10 cellular contexts compared by ENCODE assay signal in genomic region chr2:74001121-74001520, GRCh38. TPM values are rescaled to one million over a fixed set of nuclear protein-coding genes. Genes with fewer than 3 reads are reported as not detected.
DNase-seq lines count a peak whose midpoint lies in the region; ATAC-seq and TF ChIP-seq lines count a peak whose summit lies in the region.
"Had no signal": no experiment of that assay in that cellular context is flagged by ENCODE, and none has a peak within 500 bp of the region (broad histone marks: within the 10 kb centered on the region; RNA-seq: fewer than 3 reads in every experiment).

No MANE protein-coding gene starts in this region.

- no peak overlapping the region for H3K4me2 ChIP-seq in IMR-90 (ENCODE audit: low read depth, low read length)

- H3K36me3 ChIP-seq in IMR-90 (ENCODE audit: control insufficient read depth, insufficient read depth, low read length), result peaks cover 3% of the 10 kb centered on the region; the same call in 1 of the 2 replicates

- no CpG with 5 or more reads among the region's 4 CpGs for WGBS in IMR-90 (ENCODE audit: extremely low coverage in 2 of 2, insufficient read length in 1 of 2), 2 experiments

- H3K14ac ChIP-seq in IMR-90 (replicated peaks; ENCODE audit: low read depth, low read length), result no peak overlapping the region

- peaks cover 35 to 91% of the 10 kb centered on the region in 2 experiments; a peak in 3 of 4 replicates for H3K79me1 ChIP-seq in IMR-90 (ENCODE audit: low read depth in 1 of 2, low read length in 2 of 2)

- H3K4me3 Mint-ChIP-seq in Calu3 (ENCODE audit: low read depth, unreplicated experiment) (peak overlapping the region; percentile 71), neural crest cell (peak overlapping the region; percentile 84)
- H3K4me3 Mint-ChIP-seq in activated naive CD8-positive, alpha-beta T cell treated with anti-CD3 and anti-CD28 coated beads, Interleukin-2, amount 50 U/mL, for 24 hours, result peak overlapping the region; percentile 74

- peaks cover 30% of the 10 kb centered on the region for H3K4me1 ChIP-seq in IMR-90 (ENCODE audit: control insufficient read depth, insufficient read depth, low read length)

- TF ChIP-seq POLR2A in IMR-90 (IDR thresholded peaks at IDR 0.05; ENCODE audit: low read depth, low read length), result no peak

- H3K4ac ChIP-seq in IMR-90 (ENCODE audit: low read depth, low read length), result no peak overlapping the region

- H3K27me3 ChIP-seq in IMR-90 (ENCODE audit: control insufficient read depth, insufficient read depth, low read length), result no peaks in the 10 kb centered on the region

- intact Hi-C loops in Calu3 (cut with micrococcal nuclease; ENCODE audit: unreplicated experiment) (no loop called here), IMR-90 (cut with micrococcal nuclease) (loop anchor here (5.0 kb wide), 1 partner anchor 74 kb away; the partner anchor contains the start of gene DGUOK)

- H3K9me1 ChIP-seq in IMR-90 (ENCODE audit: insufficient read depth, low read length), result peaks cover 40% of the 10 kb centered on the region

- H2AFZ ChIP-seq in IMR-90 (replicated peaks; ENCODE audit: low read length, poor library complexity), result no peak overlapping the region

- no peak overlapping the region for H2BK5ac ChIP-seq in IMR-90 (ENCODE audit: low read depth, low read length, poor library complexity, severe bottlenecking)

- H3K27me3 Mint-ChIP-seq in Calu3 (ENCODE audit: unreplicated experiment), result no peaks in the 10 kb centered on the region
- no peaks in the 10 kb centered on the region for H3K27me3 Mint-ChIP-seq in activated naive CD8-positive, alpha-beta T cell treated with anti-CD3 and anti-CD28 coated beads, Interleukin-2, amount 50 U/mL, for 24 hours
- H3K27me3 Mint-ChIP-seq in neural crest cell (ENCODE audit: low read depth), result peaks cover 16% of the 10 kb centered on the region

- TF ChIP-seq CTCF in Calu3 (IDR thresholded peaks at IDR 0.05; ENCODE audit: unreplicated experiment) (no peak), IMR-90 (conservative IDR thresholded peaks at IDR 0.05; ENCODE audit: low read depth, low read length) (no peak), neural crest cell (conservative IDR thresholded peaks at IDR 0.05) (no peak)

- no peak overlapping the region for H2BK20ac ChIP-seq in IMR-90 (ENCODE audit: low read depth, low read length)

- TF ChIP-seq RAD21 in IMR-90 (IDR thresholded peaks at IDR 0.05; ENCODE audit: low read length), result no peak

- H4K91ac ChIP-seq in IMR-90 (ENCODE audit: insufficient read depth, low read depth, low read length), result no peak overlapping the region

- H3K4me1 Mint-ChIP-seq in Calu3 (ENCODE audit: low read depth, unreplicated experiment), result peaks cover 55% of the 10 kb centered on the region
- H3K4me1 Mint-ChIP-seq in activated naive CD8-positive, alpha-beta T cell treated with anti-CD3 and anti-CD28 coated beads, Interleukin-2, amount 50 U/mL, for 24 hours, result peaks cover 81% of the 10 kb centered on the region
- peaks cover 87% of the 10 kb centered on the region for H3K4me1 Mint-ChIP-seq in neural crest cell

- peak overlapping the region; percentile 31 for H2AK9ac ChIP-seq in IMR-90 (replicated peaks; ENCODE audit: low read depth, low read length, poor library complexity)

- H2AK5ac ChIP-seq in IMR-90 (ENCODE audit: low read depth, low read length), result peak overlapping the region; percentile 11; the same call in 1 of the 2 replicates

- 0 out of 2 replicates have a peak overlapping the region, but pooled peaks have one; percentile 32 for H3K23ac ChIP-seq in IMR-90 (ENCODE audit: low read depth, low read length)

- no peak overlapping the region for H3K18ac ChIP-seq in IMR-90 (ENCODE audit: low read depth, low read length)

- H3K36me3 Mint-ChIP-seq in Calu3 (ENCODE audit: insufficient read depth, unreplicated experiment) (peaks cover 20% of the 10 kb centered on the region), neural crest cell (ENCODE audit: low read depth) (no peaks in the 10 kb centered on the region)
- peaks cover 3% of the 10 kb centered on the region for H3K36me3 Mint-ChIP-seq in activated naive CD8-positive, alpha-beta T cell treated with anti-CD3 and anti-CD28 coated beads, Interleukin-2, amount 50 U/mL, for 24 hours (ENCODE audit: low read depth)

- no peak for DNase-seq in Calu3
- DNase-seq in IMR-90, result peak; percentile 50
- DNase-seq in activated naive CD8-positive, alpha-beta T cell treated with anti-CD3 and anti-CD28 coated beads, Interleukin-2, amount 50 U/mL, for 24 hours, result no peak
- DNase-seq in neural crest cell (ENCODE audit: low read depth, low spot score), result no peak
- no peak for DNase-seq in NCI-H524 treated with DMSO at 0.1 percent for 48 hours (lab: John Stamatoyannopoulos, UW)
- no peak for DNase-seq in NCI-H2081 treated with DMSO at 0.1 percent for 48 hours (lab: John Stamatoyannopoulos, UW)
- DNase-seq: cerebellar nuclear complex, left cardiac atrium had no signal

- no peak overlapping the region for H3K9ac ChIP-seq in IMR-90 (ENCODE audit: low read depth, low read length)

- no peak overlapping the region for H3K4me3 ChIP-seq in IMR-90 (ENCODE audit: insufficient read depth, low read depth, low read length)
- H3K4me3 ChIP-seq: K562 had no signal

- POLR2A ChIA-PET in IMR-90 (lab: Charles Lee; ENCODE audit: unreplicated experiment), result no interaction called here

- H4K5ac ChIP-seq in IMR-90 (ENCODE audit: low read depth, low read length), result no peak overlapping the region

- dilution Hi-C loops in IMR-90 (cut with HindIII; ENCODE audit: low sequenced_read_pairs, unreplicated experiment), result no loop called here

- no TSS peak for BruUV-seq in Calu3 (replicated peaks; lab: Mats Ljungman, UMichigan)
- no TSS peak for BruUV-seq in IMR-90 (replicated peaks; lab: Mats Ljungman, UMichigan)

- H3K27ac ChIP-seq in IMR-90 (ENCODE audit: insufficient read depth, low read length), result no peak overlapping the region

- no peaks in the 10 kb centered on the region for H3K9me3 ChIP-seq in IMR-90 (ENCODE audit: control insufficient read depth, insufficient read depth, low read length)

- no peak overlapping the region for H2BK120ac ChIP-seq in IMR-90 (ENCODE audit: low read depth, low read length)

- no peak overlapping the region for H2BK15ac ChIP-seq in IMR-90 (ENCODE audit: low read depth, low read length)

- peaks cover 80% of the 10 kb centered on the region for H4K20me1 ChIP-seq in IMR-90 (ENCODE audit: insufficient read depth, low read length)

- H3K56ac ChIP-seq in IMR-90 (ENCODE audit: extremely low read depth, insufficient read depth, low read length), result no peak overlapping the region

- in situ Hi-C loops in IMR-90 (cut with MboI; ENCODE audit: low sequenced_read_pairs), result no loop called here

- ATAC-seq in IMR-90 (ENCODE audit: low read depth) (no peak), GM21528 (IDR thresholded peaks at IDR 0.05; ENCODE audit: low FRiP score, unreplicated experiment) (no peak)
- ATAC-seq in activated naive CD8-positive, alpha-beta T cell treated with anti-CD3 and anti-CD28 coated beads, Interleukin-2, amount 50 U/mL, for 24 hours, result peak; percentile 25
- ATAC-seq: K562, left cardiac atrium had no signal

- H3K27ac Mint-ChIP-seq in Calu3 (ENCODE audit: unreplicated experiment) (no peak overlapping the region), neural crest cell (ENCODE audit: unreplicated experiment) (no peak overlapping the region)
- H3K27ac Mint-ChIP-seq in activated naive CD8-positive, alpha-beta T cell treated with anti-CD3 and anti-CD28 coated beads, Interleukin-2, amount 50 U/mL, for 24 hours, result peak overlapping the region; percentile 72

- H4K8ac ChIP-seq in IMR-90 (ENCODE audit: low read depth in 2 of 2, low read length in 2 of 2), result no peak overlapping the region

- CTCF ChIA-PET in Calu3 (lab: Charles Lee), result interaction anchor here (0.6 to 1.6 kb wide), 3 partner anchors 9 to 315 kb away, joined by 3 to 4 read pairs (median 3); partner anchors contain the start of gene STAMBP
- CTCF ChIA-PET in IMR-90 (lab: Yijun Ruan, JAX), result interaction anchor here (0.6 to 1.4 kb wide), 2 partner anchors 13 to 187 kb away, joined by 3 read pairs; no protein-coding TSS in a partner anchor

- H3K9me3 Mint-ChIP-seq in Calu3 (ENCODE audit: low read depth, unreplicated experiment) (no peaks in the 10 kb centered on the region), neural crest cell (no peaks in the 10 kb centered on the region)
- H3K9me3 Mint-ChIP-seq in activated naive CD8-positive, alpha-beta T cell treated with anti-CD3 and anti-CD28 coated beads, Interleukin-2, amount 50 U/mL, for 24 hours, result no peaks in the 10 kb centered on the region

TF ChIP-seq in IMR-90, 13 proteins besides CTCF, POLR2A, EP300 and RAD21:
- TF ChIP-seq FOS (IDR thresholded peaks at IDR 0.05; ENCODE audit: low read depth, low read length), result peak; percentile 48
- no peak for TF ChIP-seq ELK1 (IDR thresholded peaks at IDR 0.05; ENCODE audit: borderline replicate concordance, low read depth, low read length)
- peak; percentile 23 for TF ChIP-seq RCOR1 (IDR thresholded peaks at IDR 0.05; ENCODE audit: insufficient replicate concordance, low read length)

RNA-seq across cellular contexts. Expression of gene TET3, which starts 16.4 kb away (rescaled TPM):
- total RNA-seq in Calu3 (2022) (23.3 and 24.4 TPM in 2 replicates), IMR-90 (2012; rRNA removed) (1.6 and 1.7 TPM in 2 replicates), neural crest cell (30.2 and 30.3 TPM in 2 replicates)
- polyA plus RNA-seq in IMR-90 (2012; rRNA removed), result 1.8 TPM in 2 replicates
- polyA plus RNA-seq in IMR-90 (2012; cell fraction: cytosol; rRNA removed), result 0.75 and 1.2 TPM in 2 replicates
- 5.9 and 7.2 TPM in 2 replicates for polyA plus RNA-seq in IMR-90 (2012; cell fraction: nucleus; rRNA removed; ENCODE audit: low replicate concordance)
